ENCODE assay signal across 20 cellular contexts in genomic region chr2:85582467-85582866, GRCh38. TPM values are rescaled to one million over a fixed set of nuclear protein-coding genes. Genes with fewer than 3 reads are reported as not detected.
DNase-seq lines count a peak whose midpoint lies in the region; ATAC-seq and TF ChIP-seq lines count a peak whose summit lies in the region.
"Had no signal": no experiment of that assay in that cellular context is flagged by ENCODE, and none has a peak within 500 bp of the region (broad histone marks: within the 10 kb centered on the region; RNA-seq: fewer than 3 reads in every experiment).

No MANE protein-coding gene starts in this region.

- ATAC-seq in CD4-positive, CD25-positive, alpha-beta regulatory T cell (ENCODE audit: low read depth in 2 of 2) = no peak
- ATAC-seq in HG02852 (IDR thresholded peaks at IDR 0.05; ENCODE audit: unreplicated experiment) = no peak
- ATAC-seq: heart right ventricle had no signal

- no peak for DNase-seq in T-helper 2 cell treated with Interferon-gamma antibody and Interleukin-4, amounts not matched to agents 5 μg/mL and 100 μg/mL, for 36 hours (ENCODE audit: low spot score)
- no peak for DNase-seq in T-helper 2 cell
- DNase-seq in CD4-positive, CD25-positive, alpha-beta regulatory T cell = no peak
- DNase-seq in activated T-helper 1 cell treated with anti-CD3 and anti-CD28 coated beads, Interleukin-12 subunit alpha, Interleukin-12 subunit beta, Interleukin-2, Interleukin-4 antibody, amounts not matched to agents 30 ng/mL and 10 ng/mL and 1 ng/mL, durations not matched to agents 14 hours and 24 hours and 36 hours (ENCODE audit: low spot score) = no peak
- no peak for DNase-seq in NOMO-1 (lab: John Stamatoyannopoulos, UW; ENCODE audit: unreplicated experiment in 2 of 2)
- DNase-seq in NCI-H510A treated with DMSO at 0.1 percent for 48 hours (lab: John Stamatoyannopoulos, UW) = no peak
- DNase-seq: activated B cell treated with CpG ODN at 0.5 μM for 24 hours; adrenal gland; esophagus squamous epithelium; heart right ventricle; KG1; kidney; NCI-H1105 treated with DMSO at 0.1 percent for 48 hours; ovary; stimulated activated CD4-positive, alpha-beta T cell treated with anti-CD3 and anti-CD28 coated beads, Interleukin-4, amount 100 ng/mL, for 4 hours; thyroid gland had no signal

- H3K4me1 Mint-ChIP-seq in T-helper 2 cell treated with Interferon-gamma antibody and Interleukin-4, amounts not matched to agents 5 μg/mL and 100 μg/mL, for 36 hours (ENCODE audit: low read depth) = peaks cover 49% of the 10 kb centered on the region
- peaks cover 6 to 79% (median 47%) of the 10 kb centered on the region in 4 donors for H3K4me1 Mint-ChIP-seq in CD4-positive, CD25-positive, alpha-beta regulatory T cell
- peaks cover 58% of the 10 kb centered on the region for H3K4me1 Mint-ChIP-seq in activated T-helper 1 cell treated with anti-CD3 and anti-CD28 coated beads, Interleukin-12 subunit alpha, Interleukin-12 subunit beta, Interleukin-2, Interleukin-4 antibody, amounts not matched to agents 30 ng/mL and 10 ng/mL and 1 ng/mL, durations not matched to agents 14 hours and 24 hours and 36 hours (ENCODE audit: low read depth)
- peaks cover 50% of the 10 kb centered on the region for H3K4me1 Mint-ChIP-seq in nephron

- peaks cover 34% of the 10 kb centered on the region for H3K36me3 Mint-ChIP-seq in T-helper 2 cell treated with Interferon-gamma antibody and Interleukin-4, amounts not matched to agents 5 μg/mL and 100 μg/mL, for 36 hours (ENCODE audit: low read depth)
- peaks cover 20% of the 10 kb centered on the region for H3K36me3 Mint-ChIP-seq in CD4-positive, CD25-positive, alpha-beta regulatory T cell
- peaks cover 22% of the 10 kb centered on the region for H3K36me3 Mint-ChIP-seq in activated T-helper 1 cell treated with anti-CD3 and anti-CD28 coated beads, Interleukin-12 subunit alpha, Interleukin-12 subunit beta, Interleukin-2, Interleukin-4 antibody, amounts not matched to agents 30 ng/mL and 10 ng/mL and 1 ng/mL, durations not matched to agents 14 hours and 24 hours and 36 hours (ENCODE audit: low read depth)
- peaks cover 5% of the 10 kb centered on the region for H3K36me3 Mint-ChIP-seq in nephron (ENCODE audit: low read depth)

- H3K9me3 ChIP-seq in CD4-positive, CD25-positive, alpha-beta regulatory T cell (ENCODE audit: control insufficient read depth in 2 of 2, low read length in 2 of 2) = no peaks in the 10 kb centered on the region
- H3K9me3 ChIP-seq: adrenal gland, esophagus squamous epithelium, heart right ventricle, ovary, thyroid gland had no signal

- no peak for TF ChIP-seq CTCF in nephron (IDR thresholded peaks at IDR 0.05; ENCODE audit: unreplicated experiment in 3 of 3)

- H3K27me3 Mint-ChIP-seq in T-helper 2 cell treated with Interferon-gamma antibody and Interleukin-4, amounts not matched to agents 5 μg/mL and 100 μg/mL, for 36 hours (ENCODE audit: low read depth) = no peaks in the 10 kb centered on the region
- no peaks in the 10 kb centered on the region for H3K27me3 Mint-ChIP-seq in CD4-positive, CD25-positive, alpha-beta regulatory T cell
- no peaks in the 10 kb centered on the region for H3K27me3 Mint-ChIP-seq in activated T-helper 1 cell treated with anti-CD3 and anti-CD28 coated beads, Interleukin-12 subunit alpha, Interleukin-12 subunit beta, Interleukin-2, Interleukin-4 antibody, amounts not matched to agents 30 ng/mL and 10 ng/mL and 1 ng/mL, durations not matched to agents 14 hours and 24 hours and 36 hours (ENCODE audit: insufficient read depth)
- no peaks in the 10 kb centered on the region for H3K27me3 Mint-ChIP-seq in nephron (ENCODE audit: low read depth)
- H3K27me3 Mint-ChIP-seq: activated B cell treated with CpG ODN at 0.5 μM for 24 hours had no signal

- no peak overlapping the region for H3K4me3 ChIP-seq in CD4-positive, CD25-positive, alpha-beta regulatory T cell (ENCODE audit: low read depth, low read length)
- H3K4me3 ChIP-seq: adrenal gland, cardiac muscle cell, esophagus squamous epithelium, heart right ventricle, ovary, thyroid gland had no signal

- peaks cover 48% of the 10 kb centered on the region for H3K4me1 ChIP-seq in CD4-positive, CD25-positive, alpha-beta regulatory T cell (ENCODE audit: control insufficient read depth, insufficient read depth, low read length, poor library complexity, severe bottlenecking)

- H3K4me3 Mint-ChIP-seq in T-helper 2 cell treated with Interferon-gamma antibody and Interleukin-4, amounts not matched to agents 5 μg/mL and 100 μg/mL, for 36 hours = peak overlapping the region; percentile 36
- peak overlapping the region in 3 of 4 donors; percentile 30 to 79 (median 38) for H3K4me3 Mint-ChIP-seq in CD4-positive, CD25-positive, alpha-beta regulatory T cell
- no peak overlapping the region for H3K4me3 Mint-ChIP-seq in activated T-helper 1 cell treated with anti-CD3 and anti-CD28 coated beads, Interleukin-12 subunit alpha, Interleukin-12 subunit beta, Interleukin-2, Interleukin-4 antibody, amounts not matched to agents 30 ng/mL and 10 ng/mL and 1 ng/mL, durations not matched to agents 14 hours and 24 hours and 36 hours
- no peak overlapping the region for H3K4me3 Mint-ChIP-seq in nephron
- H3K4me3 Mint-ChIP-seq: activated B cell treated with CpG ODN at 0.5 μM for 24 hours, mesothelial cell of epicardium had no signal

- intact Hi-C loops in activated T-helper 1 cell treated with anti-CD3 and anti-CD28 coated beads, Interleukin-12 subunit alpha, Interleukin-12 subunit beta, Interleukin-2, Interleukin-4 antibody, amounts not matched to agents 30 ng/mL and 10 ng/mL and 1 ng/mL, durations not matched to agents 14 hours and 24 hours and 36 hours (cut with micrococcal nuclease) = no loop called here

- H3K9me3 Mint-ChIP-seq in T-helper 2 cell treated with Interferon-gamma antibody and Interleukin-4, amounts not matched to agents 5 μg/mL and 100 μg/mL, for 36 hours = no peaks in the 10 kb centered on the region
- H3K9me3 Mint-ChIP-seq in CD4-positive, CD25-positive, alpha-beta regulatory T cell = peaks cover 0 to 1% (median 0%) of the 10 kb centered on the region in 7 donors
- no peaks in the 10 kb centered on the region for H3K9me3 Mint-ChIP-seq in activated T-helper 1 cell treated with anti-CD3 and anti-CD28 coated beads, Interleukin-12 subunit alpha, Interleukin-12 subunit beta, Interleukin-2, Interleukin-4 antibody, amounts not matched to agents 30 ng/mL and 10 ng/mL and 1 ng/mL, durations not matched to agents 14 hours and 24 hours and 36 hours
- H3K9me3 Mint-ChIP-seq in nephron = no peaks in the 10 kb centered on the region
- H3K9me3 Mint-ChIP-seq: activated B cell treated with CpG ODN at 0.5 μM for 24 hours, mesothelial cell of epicardium had no signal

- peak overlapping the region; percentile 74 for H3K27ac Mint-ChIP-seq in T-helper 2 cell treated with Interferon-gamma antibody and Interleukin-4, amounts not matched to agents 5 μg/mL and 100 μg/mL, for 36 hours
- H3K27ac Mint-ChIP-seq in CD4-positive, CD25-positive, alpha-beta regulatory T cell = peak overlapping the region in 1 of 3 donors; percentile 63
- H3K27ac Mint-ChIP-seq in activated T-helper 1 cell treated with anti-CD3 and anti-CD28 coated beads, Interleukin-12 subunit alpha, Interleukin-12 subunit beta, Interleukin-2, Interleukin-4 antibody, amounts not matched to agents 30 ng/mL and 10 ng/mL and 1 ng/mL, durations not matched to agents 14 hours and 24 hours and 36 hours = peak overlapping the region; percentile 31
- peak overlapping the region; percentile 35 to 91 (median 76) for H3K27ac Mint-ChIP-seq in nephron
- H3K27ac Mint-ChIP-seq: activated B cell treated with CpG ODN at 0.5 μM for 24 hours, mesothelial cell of epicardium had no signal

- H3K27ac ChIP-seq in CD4-positive, CD25-positive, alpha-beta regulatory T cell (ENCODE audit: insufficient read depth, low read length, poor library complexity, severe bottlenecking) = peak overlapping the region; percentile 16
- H3K27ac ChIP-seq: cardiac muscle cell, ovary had no signal

- H3K27me3 ChIP-seq in CD4-positive, CD25-positive, alpha-beta regulatory T cell (ENCODE audit: control insufficient read depth, insufficient read depth, low read length) = no peaks in the 10 kb centered on the region
- H3K27me3 ChIP-seq: adrenal gland, cardiac muscle cell, esophagus squamous epithelium, heart right ventricle, ovary, thyroid gland had no signal

- peaks cover 13% of the 10 kb centered on the region for H3K36me3 ChIP-seq in CD4-positive, CD25-positive, alpha-beta regulatory T cell (ENCODE audit: control insufficient read depth, insufficient read depth, low read length)
- H3K36me3 ChIP-seq: adrenal gland, cardiac muscle cell, ovary had no signal

RNA-seq across cellular contexts. Expression of gene VAMP5, which starts 1.8 kb away (rescaled TPM):
- 54.8 TPM for total RNA-seq in CD4-positive, CD25-positive, alpha-beta regulatory T cell
- polyA plus RNA-seq in CD4-positive, CD25-positive, alpha-beta regulatory T cell = 100 to 1,000 TPM; 155 to 215 (median 185) TPM
- total RNA-seq in activated T-helper 1 cell treated with anti-CD3 and anti-CD28 coated beads, Interleukin-12 subunit alpha, Interleukin-12 subunit beta, Interleukin-2, Interleukin-4 antibody, amounts not matched to agents 30 ng/mL and 10 ng/mL and 1 ng/mL, durations not matched to agents 14 hours and 24 hours and 36 hours = 31.7 and 40.0 TPM in 2 replicates

RNA-seq across cellular contexts. Expression of gene VAMP8, which starts 5.1 kb away (rescaled TPM):
- total RNA-seq in CD4-positive, CD25-positive, alpha-beta regulatory T cell = 105 TPM
- 100 to 1,000 TPM; 393 to 484 (median 437) TPM for polyA plus RNA-seq in CD4-positive, CD25-positive, alpha-beta regulatory T cell
- 86.1 and 89.6 TPM in 2 replicates for total RNA-seq in activated T-helper 1 cell treated with anti-CD3 and anti-CD28 coated beads, Interleukin-12 subunit alpha, Interleukin-12 subunit beta, Interleukin-2, Interleukin-4 antibody, amounts not matched to agents 30 ng/mL and 10 ng/mL and 1 ng/mL, durations not matched to agents 14 hours and 24 hours and 36 hours

RNA-seq across cellular contexts. Expression of gene RNF181, which starts 13.1 kb away (rescaled TPM):
- total RNA-seq in CD4-positive, CD25-positive, alpha-beta regulatory T cell = 47.0 TPM
- polyA plus RNA-seq in CD4-positive, CD25-positive, alpha-beta regulatory T cell = 100 to 1,000 TPM; 233 to 297 (median 251) TPM
- 111 and 116 TPM in 2 replicates for total RNA-seq in activated T-helper 1 cell treated with anti-CD3 and anti-CD28 coated beads, Interleukin-12 subunit alpha, Interleukin-12 subunit beta, Interleukin-2, Interleukin-4 antibody, amounts not matched to agents 30 ng/mL and 10 ng/mL and 1 ng/mL, durations not matched to agents 14 hours and 24 hours and 36 hours

RNA-seq across cellular contexts. Expression of gene TMEM150A, which starts 20.0 kb away (rescaled TPM):
- total RNA-seq in CD4-positive, CD25-positive, alpha-beta regulatory T cell = 4.9 TPM
- 10 to 100 TPM in 1 of 4 donors, 1 to 10 TPM in 3; 8.0 to 11.3 (median 9.1) TPM for polyA plus RNA-seq in CD4-positive, CD25-positive, alpha-beta regulatory T cell
- 7.0 and 8.9 TPM in 2 replicates for total RNA-seq in activated T-helper 1 cell treated with anti-CD3 and anti-CD28 coated beads, Interleukin-12 subunit alpha, Interleukin-12 subunit beta, Interleukin-2, Interleukin-4 antibody, amounts not matched to agents 30 ng/mL and 10 ng/mL and 1 ng/mL, durations not matched to agents 14 hours and 24 hours and 36 hours

RNA-seq across cellular contexts. Expression of gene GGCX, which starts 21.2 kb away (rescaled TPM):
- 20.0 TPM for total RNA-seq in CD4-positive, CD25-positive, alpha-beta regulatory T cell
- 10 to 100 TPM; 16.7 to 28.1 (median 17.7) TPM for polyA plus RNA-seq in CD4-positive, CD25-positive, alpha-beta regulatory T cell
- total RNA-seq in activated T-helper 1 cell treated with anti-CD3 and anti-CD28 coated beads, Interleukin-12 subunit alpha, Interleukin-12 subunit beta, Interleukin-2, Interleukin-4 antibody, amounts not matched to agents 30 ng/mL and 10 ng/mL and 1 ng/mL, durations not matched to agents 14 hours and 24 hours and 36 hours = 26.2 and 28.3 TPM in 2 replicates

Comparison
In these comparisons a context has a peak if more than half of its experiments do, and no peak if none do; other contexts are left out.
1. H3K4me3 Mint-ChIP-seq: peak in T-helper 2 cell treated with Interferon-gamma antibody and Interleukin-4, amounts not matched to agents 5 μg/mL and 100 μg/mL, for 36 hours (single experiment) and CD4-positive, CD25-positive, alpha-beta regulatory T cell (3 of 4); none in activated T-helper 1 cell treated with anti-CD3 and anti-CD28 coated beads, Interleukin-12 subunit alpha, Interleukin-12 subunit beta, Interleukin-2, Interleukin-4 antibody, amounts not matched to agents 30 ng/mL and 10 ng/mL and 1 ng/mL, durations not matched to agents 14 hours and 24 hours and 36 hours (single experiment) and nephron (0 of 3).